ENCODE assay signal across 8 cellular contexts in genomic region chr1:116724765-116725375, GRCh38. TPM values are rescaled to one million over a fixed set of nuclear protein-coding genes. Genes with fewer than 3 reads are reported as not detected.
DNase-seq lines count a peak whose midpoint lies in the region; ATAC-seq and TF ChIP-seq lines count a peak whose summit lies in the region.

No MANE protein-coding gene starts in this region.

- no peaks in the 10 kb centered on the region for H3K9me3 ChIP-seq in AG04450 (ENCODE audit: control insufficient read depth, insufficient read depth, low read length)
- no peaks in the 10 kb centered on the region for H3K9me3 ChIP-seq in colonic mucosa

- H3K36me3 Mint-ChIP-seq in activated CD4-positive, alpha-beta T cell treated with anti-CD3 and anti-CD28 coated beads for 36 hours (ENCODE audit: low read depth) = no peaks in the 10 kb centered on the region

- DNase-seq in AG04450 (ENCODE audit: low read depth, low spot score) (peak; percentile 16), GM20000 (ENCODE audit: low spot score) (peak; percentile 63), NCI-H2227 treated with DMSO at 0.1 percent for 48 hours (lab: John Stamatoyannopoulos, UW) (peak; percentile 65), colonic mucosa (peak; percentile 78), midbrain (lab: John Stamatoyannopoulos, UW) (peak; percentile 25)
- peak; percentile 91 for DNase-seq in activated CD4-positive, alpha-beta T cell treated with anti-CD3 and anti-CD28 coated beads for 36 hours
- peak; percentile 87 for DNase-seq in stimulated activated CD8-positive, alpha-beta memory T cell treated with anti-CD3 and anti-CD28 coated beads, Interleukin-4, amount 100 ng/mL, for 48 hours

- H3K4me3 ChIP-seq in AG04450 (ENCODE audit: low read depth, low read length) = no peak overlapping the region
- no peak overlapping the region for H3K4me3 ChIP-seq in colonic mucosa

- peaks cover 32% of the 10 kb centered on the region for H3K4me1 Mint-ChIP-seq in activated CD4-positive, alpha-beta T cell treated with anti-CD3 and anti-CD28 coated beads for 36 hours

- H3K27ac ChIP-seq in AG04450 (ENCODE audit: low read depth, low read length) (no peak overlapping the region), colonic mucosa (no peak overlapping the region)

- H3K27ac Mint-ChIP-seq in activated CD4-positive, alpha-beta T cell treated with anti-CD3 and anti-CD28 coated beads for 36 hours = peak overlapping the region; percentile 26

- H3K36me3 ChIP-seq in colonic mucosa = no peaks in the 10 kb centered on the region

- no peak overlapping the region for H3K4me3 Mint-ChIP-seq in activated CD4-positive, alpha-beta T cell treated with anti-CD3 and anti-CD28 coated beads for 36 hours

- H3K27me3 Mint-ChIP-seq in activated CD4-positive, alpha-beta T cell treated with anti-CD3 and anti-CD28 coated beads for 36 hours = no peaks in the 10 kb centered on the region

- H3K9me3 Mint-ChIP-seq in activated CD4-positive, alpha-beta T cell treated with anti-CD3 and anti-CD28 coated beads for 36 hours (ENCODE audit: low read depth) = no peaks in the 10 kb centered on the region

- H3K27me3 ChIP-seq in AG04450 (ENCODE audit: control insufficient read depth, insufficient read depth, low read length) (no peaks in the 10 kb centered on the region), colonic mucosa (no peaks in the 10 kb centered on the region)

- TF ChIP-seq CTCF in AG04450 (IDR thresholded peaks at IDR 0.05; ENCODE audit: low read depth, low read length) = peak; percentile 73
- TF ChIP-seq CTCF in GM20000 (IDR thresholded peaks at IDR 0.05; ENCODE audit: extremely low read depth, missing control alignments) = peak; percentile 53
- TF ChIP-seq CTCF in colonic mucosa (IDR thresholded peaks at IDR 0.05) = peak; percentile 87

- intact Hi-C loops in activated CD4-positive, alpha-beta T cell treated with anti-CD3 and anti-CD28 coated beads for 36 hours (cut with DNase I, micrococcal nuclease) = loop anchor here (1.0 to 5.0 kb wide), 6 partner anchors 92 to 402 kb away; no protein-coding TSS in a partner anchor
- intact Hi-C loops in colonic mucosa (cut with DNase I) = no loop called here

- POLR2A ChIA-PET in AG04450 (lab: Yijun Ruan, JAX) = no interaction called here
- POLR2A ChIA-PET in activated CD4-positive, alpha-beta T cell treated with anti-CD3 and anti-CD28 coated beads for 36 hours (lab: Charles Lee) = interaction anchor here (1.0 to 1.2 kb wide), 2 partner anchors 13 to 335 kb away, joined by 3 to 4 read pairs; partner anchors contain the start of gene TTF2

- H3K4me1 ChIP-seq in colonic mucosa = no peaks in the 10 kb centered on the region

- peak; percentile 86 for ATAC-seq in activated CD4-positive, alpha-beta T cell treated with anti-CD3 and anti-CD28 coated beads for 36 hours
- ATAC-seq in GM19035 (IDR thresholded peaks at IDR 0.05; ENCODE audit: unreplicated experiment) = no peak

- no peak overlapping the region for H3K9ac ChIP-seq in colonic mucosa (ENCODE audit: low read depth in 2 of 2, low read length in 2 of 2)

- CTCF ChIA-PET in AG04450 (lab: Charles Lee) = interaction anchor here (0.6 to 3.9 kb wide), 13 partner anchors 8 to 1205 kb away, joined by 3 to 37 read pairs (median 7); partner anchors contain the start of gene TTF2
- CTCF ChIA-PET in activated CD4-positive, alpha-beta T cell treated with anti-CD3 and anti-CD28 coated beads for 36 hours (lab: Charles Lee) = interaction anchor here (0.6 to 3.3 kb wide), 38 partner anchors 9 to 481 kb away, joined by 3 to 22 read pairs (median 4); partner anchors contain the start of genes CD2 and TTF2

RNA-seq across cellular contexts. Expression of gene CD2, which starts 29.4 kb away (rescaled TPM):
- not detected in 2 replicates for polyA plus RNA-seq in AG04450 (2011; rRNA removed)
- not detected in 2 replicates for polyA minus RNA-seq in AG04450 (2011; rRNA and poly(A)+ RNA removed)
- 100 to 1,000 TPM; 287 to 291 TPM for total RNA-seq in activated CD4-positive, alpha-beta T cell treated with anti-CD3 and anti-CD28 coated beads for 36 hours
- total RNA-seq in colonic mucosa = 1 to 10 TPM; 2.9 to 3.8 TPM

RNA-seq across cellular contexts. Expression of gene IGSF3, which starts 57.3 kb away (rescaled TPM):
- polyA plus RNA-seq in AG04450 (2011; rRNA removed) = 0.05 and 0.06 TPM in 2 replicates
- 0.09 TPM in 2 replicates for polyA minus RNA-seq in AG04450 (2011; rRNA and poly(A)+ RNA removed)
- 1 to 10 TPM; 3.8 to 4.1 TPM for total RNA-seq in activated CD4-positive, alpha-beta T cell treated with anti-CD3 and anti-CD28 coated beads for 36 hours
- 10 to 100 TPM; 21.4 to 30.6 TPM for total RNA-seq in colonic mucosa

Comparison
In these comparisons a context has a peak if more than half of its experiments do, and no peak if none do; other contexts are left out.
1. DNase-seq: peak in every context shown above with its lines; median percentile 91 in activated CD4-positive, alpha-beta T cell treated with anti-CD3 and anti-CD28 coated beads for 36 hours; 87 in stimulated activated CD8-positive, alpha-beta memory T cell treated with anti-CD3 and anti-CD28 coated beads, Interleukin-4, amount 100 ng/mL, for 48 hours; 78 in colonic mucosa; 65 in NCI-H2227 treated with DMSO at 0.1 percent for 48 hours; 63 in GM20000; 25 in midbrain; 16 in AG04450.
2. RNA of gene CD2, which starts 29.4 kb away (total RNA-seq): 287 to 291 TPM in activated CD4-positive, alpha-beta T cell treated with anti-CD3 and anti-CD28 coated beads for 36 hours; 2.9 to 3.8 TPM in colonic mucosa; every median in the first group is over 10 times any median in the second.
3. RNA of gene IGSF3, which starts 57.3 kb away (total RNA-seq): 21.4 to 30.6 TPM in colonic mucosa; 3.8 to 4.1 TPM in activated CD4-positive, alpha-beta T cell treated with anti-CD3 and anti-CD28 coated beads for 36 hours; every median in the first group is over 4 times any median in the second.
4. Peak in every context shown above with its lines, with median percentiles within 50 percentile points of each other: CTCF ChIP-seq.